In the genomic region with DNA sequence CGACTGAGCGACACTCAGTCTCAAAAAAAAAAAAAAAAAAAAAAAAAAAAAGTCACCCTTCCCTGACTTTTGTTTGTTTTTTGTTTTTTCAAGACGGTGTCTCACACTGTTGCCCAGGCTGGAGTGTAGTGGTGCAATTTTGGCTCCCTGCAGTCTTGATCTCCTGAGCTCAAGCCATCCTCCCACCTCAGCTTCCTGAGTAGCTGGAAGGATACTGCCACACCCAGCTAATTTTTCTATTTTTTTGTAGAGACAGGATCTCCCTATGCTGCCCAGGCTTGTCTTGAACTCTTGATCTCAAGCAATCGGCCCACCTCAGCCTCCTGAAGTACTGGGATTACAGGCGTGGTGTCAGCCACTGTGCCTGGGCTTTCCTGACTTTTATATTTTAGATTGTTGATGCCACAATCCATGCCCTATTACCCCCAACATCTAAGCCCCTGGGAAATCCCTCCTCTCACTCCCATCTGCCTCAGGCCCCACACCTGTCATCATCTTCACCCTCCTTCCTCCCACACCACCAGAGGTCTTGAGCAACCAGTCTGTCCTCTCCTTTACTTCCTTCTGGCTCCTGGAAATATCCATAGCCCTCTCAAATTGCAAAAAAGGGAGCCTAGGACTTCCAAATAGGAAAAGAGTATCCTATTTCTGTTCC, we compare ENCODE assay signal across 12 cellular contexts. TPM values are rescaled to one million over a fixed set of nuclear protein-coding genes. Genes with fewer than 3 reads are reported as not detected.
DNase-seq lines count a peak whose midpoint lies in the region; TF ChIP-seq lines count a peak whose summit lies in the region.
"Had no signal": no experiment of that assay in that cellular context is flagged by ENCODE, and none has a peak within 500 bp of the region (broad histone marks: within the 10 kb centered on the region; RNA-seq: fewer than 3 reads in every experiment).

No MANE protein-coding gene starts in this region.

- H3K9me3 ChIP-seq in AG04450 (ENCODE audit: control insufficient read depth, insufficient read depth, low read length) = no peaks in the 10 kb centered on the region
- H3K9me3 ChIP-seq in HEK293 (ENCODE audit: control insufficient read depth, insufficient read depth, low read depth, low read length) = no peaks in the 10 kb centered on the region

- TF ChIP-seq CTCF in AG04450 (IDR thresholded peaks at IDR 0.05; ENCODE audit: low read depth, low read length) (no peak), HEK293 (tag by site-specific recombination; IDR thresholded peaks at IDR 0.05) (no peak), mesothelial cell of epicardium (IDR thresholded peaks at IDR 0.05; ENCODE audit: unreplicated experiment) (no peak)

- H3K27ac ChIP-seq in AG04450 (ENCODE audit: low read depth, low read length) = peak overlapping the region; percentile 65
- no peak overlapping the region for H3K27ac ChIP-seq in HEK293 (ENCODE audit: extremely low read depth, low read depth, low read length)
- H3K27ac ChIP-seq: brain microvascular endothelial cell had no signal

- H3K9me3 Mint-ChIP-seq in mesothelial cell of epicardium = no peaks in the 10 kb centered on the region
- H3K9me3 Mint-ChIP-seq: memory B cell had no signal

- no peaks in the 10 kb centered on the region for H3K27me3 Mint-ChIP-seq in mesothelial cell of epicardium (ENCODE audit: low read depth)
- H3K27me3 Mint-ChIP-seq: memory B cell had no signal

- peak overlapping the region; percentile 94 for H3K27ac Mint-ChIP-seq in mesothelial cell of epicardium

- H3K4me3 ChIP-seq in AG04450 (ENCODE audit: low read depth, low read length) (no peak overlapping the region), HEK293 (ENCODE audit: low read depth, low read length) (no peak overlapping the region)

- POLR2A ChIA-PET in AG04450 (lab: Yijun Ruan, JAX) (interaction anchor here (0.6 kb wide), 1 partner anchor 8 kb away, joined by 3 read pairs; no protein-coding TSS in a partner anchor), HEK293 (lab: Yijun Ruan, JAX) (interaction anchor here (0.5 kb wide), 1 partner anchor 18 kb away, joined by 3 read pairs; no protein-coding TSS in a partner anchor)

- H3K27me3 ChIP-seq in AG04450 (ENCODE audit: control insufficient read depth, insufficient read depth, low read length) = no peaks in the 10 kb centered on the region
- H3K27me3 ChIP-seq: brain microvascular endothelial cell had no signal

- DNase-seq in AG04450 (ENCODE audit: low read depth, low spot score) (no peak), amniotic epithelial cell (ENCODE audit: low read depth) (peak; percentile 48), mesothelial cell of epicardium (ENCODE audit: low spot score in 2 of 2, unreplicated experiment in 2 of 2) (no peak), SIG-M5 treated with dmso at 0.1 percent for 504 hours (lab: John Stamatoyannopoulos, UW; ENCODE audit: unreplicated experiment) (no peak), HUDEP-2 (lab: John Stamatoyannopoulos, UW; ENCODE audit: unreplicated experiment in 76 of 76) (no peak)
- DNase-seq in stimulated activated CD4-positive, alpha-beta T cell treated with anti-CD3 and anti-CD28 coated beads, Interleukin-4, amount 100 ng/mL, for 1 hour = no peak
- DNase-seq in central memory CD4-positive, alpha-beta T cell = no peak
- DNase-seq: brain microvascular endothelial cell; OCI-M1; stimulated activated CD4-positive, alpha-beta T cell treated with anti-CD3 and anti-CD28 coated beads, Interleukin-4, amount 100 ng/mL, for 4 hours had no signal

- CTCF ChIA-PET in AG04450 (lab: Charles Lee) = interaction anchor here (0.6 to 3.1 kb wide), 19 partner anchors 8 to 289 kb away, joined by 3 to 104 read pairs (median 8); partner anchors contain the start of genes IKZF4, PA2G4, RAB5B and SUOX
- CTCF ChIA-PET in HEK293 (lab: Yijun Ruan, JAX) = interaction anchor here (0.6 to 3.9 kb wide), 14 partner anchors 11 to 291 kb away, joined by 3 to 33 read pairs (median 6); partner anchors contain the start of genes DGKA and SUOX

- peaks cover 0 to 35% of the 10 kb centered on the region in 2 experiments; a peak in 2 of 3 replicates for H3K36me3 ChIP-seq in HEK293 (ENCODE audit: control insufficient read depth in 2 of 2, insufficient read depth in 1 of 2, low read length in 2 of 2)
- H3K36me3 ChIP-seq: brain microvascular endothelial cell had no signal

- H3K36me3 Mint-ChIP-seq in mesothelial cell of epicardium = peaks cover 30% of the 10 kb centered on the region

- no peak overlapping the region for H3K4me3 Mint-ChIP-seq in mesothelial cell of epicardium
- H3K4me3 Mint-ChIP-seq: memory B cell had no signal

- H3K4me1 Mint-ChIP-seq in mesothelial cell of epicardium = peaks cover 30% of the 10 kb centered on the region
- H3K4me1 Mint-ChIP-seq: memory B cell had no signal

- H3K4me1 ChIP-seq in HEK293 (ENCODE audit: control insufficient read depth, insufficient read depth, low read length) = no peaks in the 10 kb centered on the region

TF ChIP-seq in HEK293, 187 proteins besides CTCF, POLR2A, EP300 and RAD21:
- TF ChIP-seq, protein P1, sequence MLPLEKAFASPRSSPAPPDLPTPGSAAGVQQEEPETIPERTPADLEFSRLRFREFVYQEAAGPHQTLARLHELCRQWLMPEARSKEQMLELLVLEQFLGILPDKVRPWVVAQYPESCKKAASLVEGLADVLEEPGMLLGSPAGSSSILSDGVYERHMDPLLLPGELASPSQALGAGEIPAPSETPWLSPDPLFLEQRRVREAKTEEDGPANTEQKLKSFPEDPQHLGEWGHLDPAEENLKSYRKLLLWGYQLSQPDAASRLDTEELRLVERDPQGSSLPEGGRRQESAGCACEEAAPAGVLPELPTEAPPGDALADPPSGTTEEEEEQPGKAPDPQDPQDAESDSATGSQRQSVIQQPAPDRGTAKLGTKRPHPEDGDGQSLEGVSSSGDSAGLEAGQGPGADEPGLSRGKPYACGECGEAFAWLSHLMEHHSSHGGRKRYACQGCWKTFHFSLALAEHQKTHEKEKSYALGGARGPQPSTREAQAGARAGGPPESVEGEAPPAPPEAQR (tag by site-specific recombination; IDR thresholded peaks at IDR 0.05) = no peak
- 0 out of 2 replicates have a peak, but pooled peaks have one; percentile 48 for TF ChIP-seq ZNF121 (tag by site-specific recombination; IDR thresholded peaks at IDR 0.05)
- TF ChIP-seq, protein P2, sequence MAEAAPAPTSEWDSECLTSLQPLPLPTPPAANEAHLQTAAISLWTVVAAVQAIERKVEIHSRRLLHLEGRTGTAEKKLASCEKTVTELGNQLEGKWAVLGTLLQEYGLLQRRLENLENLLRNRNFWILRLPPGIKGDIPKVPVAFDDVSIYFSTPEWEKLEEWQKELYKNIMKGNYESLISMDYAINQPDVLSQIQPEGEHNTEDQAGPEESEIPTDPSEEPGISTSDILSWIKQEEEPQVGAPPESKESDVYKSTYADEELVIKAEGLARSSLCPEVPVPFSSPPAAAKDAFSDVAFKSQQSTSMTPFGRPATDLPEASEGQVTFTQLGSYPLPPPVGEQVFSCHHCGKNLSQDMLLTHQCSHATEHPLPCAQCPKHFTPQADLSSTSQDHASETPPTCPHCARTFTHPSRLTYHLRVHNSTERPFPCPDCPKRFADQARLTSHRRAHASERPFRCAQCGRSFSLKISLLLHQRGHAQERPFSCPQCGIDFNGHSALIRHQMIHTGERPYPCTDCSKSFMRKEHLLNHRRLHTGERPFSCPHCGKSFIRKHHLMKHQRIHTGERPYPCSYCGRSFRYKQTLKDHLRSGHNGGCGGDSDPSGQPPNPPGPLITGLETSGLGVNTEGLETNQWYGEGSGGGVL (tag by site-specific recombination; IDR thresholded peaks at IDR 0.05) = peak; percentile 18; the same call in 1 of the 2 replicates

RNA-seq across cellular contexts. Expression of gene IKZF4, which starts 7.8 kb away (rescaled TPM):
- 3.9 and 4.7 TPM in 2 replicates for polyA plus RNA-seq in AG04450 (2011; rRNA removed)
- polyA minus RNA-seq in AG04450 (2011; rRNA and poly(A)+ RNA removed) = 5.3 and 7.0 TPM in 2 replicates
- 16.2 to 22.5 TPM (median 18.6 TPM) in 3 replicates for total RNA-seq in mesothelial cell of epicardium

RNA-seq across cellular contexts. Expression of gene RPS26, which starts 13.1 kb away (rescaled TPM):
- polyA plus RNA-seq in AG04450 (2011; rRNA removed) = 348 and 382 TPM in 2 replicates
- 332 and 336 TPM in 2 replicates for polyA minus RNA-seq in AG04450 (2011; rRNA and poly(A)+ RNA removed)
- total RNA-seq in mesothelial cell of epicardium = 20.6 to 25.7 TPM (median 25.2 TPM) in 3 replicates

RNA-seq across cellular contexts. Expression of gene SUOX, which starts 31.6 kb away (rescaled TPM):
- polyA plus RNA-seq in AG04450 (2011; rRNA removed) = 21.0 and 22.8 TPM in 2 replicates
- polyA minus RNA-seq in AG04450 (2011; rRNA and poly(A)+ RNA removed) = 26.3 and 30.4 TPM in 2 replicates
- total RNA-seq in mesothelial cell of epicardium = 37.1 to 38.9 TPM (median 38.1 TPM) in 3 replicates

RNA-seq across cellular contexts. Expression of gene ERBB3, which starts 51.3 kb away (rescaled TPM):
- 1.7 and 2.1 TPM in 2 replicates for polyA plus RNA-seq in AG04450 (2011; rRNA removed)
- polyA minus RNA-seq in AG04450 (2011; rRNA and poly(A)+ RNA removed) = 1.7 and 2.7 TPM in 2 replicates
- total RNA-seq in mesothelial cell of epicardium = 58.2 to 59.1 TPM (median 59.0 TPM) in 3 replicates

RNA-seq across cellular contexts. Expression of gene RAB5B, which starts 54.8 kb away (rescaled TPM):
- 136 and 157 TPM in 2 replicates for polyA plus RNA-seq in AG04450 (2011; rRNA removed)
- polyA minus RNA-seq in AG04450 (2011; rRNA and poly(A)+ RNA removed) = 125 and 130 TPM in 2 replicates
- 99.3 to 104 TPM (median 101 TPM) in 3 replicates for total RNA-seq in mesothelial cell of epicardium
